ENCODE assay signal across 13 cellular contexts in genomic region chr7:134130124-134130523, GRCh38.
"Had no signal": no experiment of that assay in that cellular context is flagged by ENCODE, and none has a peak within 500 bp of the region (broad histone marks: within the 10 kb centered on the region; RNA-seq: fewer than 3 reads in every experiment).

No MANE protein-coding gene starts in this region.

- H3K4me3 ChIP-seq: gastroesophageal sphincter, ovary, tibial artery had no signal

- H3K9me3 Mint-ChIP-seq: stimulated activated memory B cell treated with anti-CD40 and anti-IgM and Interleukin-4, amounts not matched to agents 10 μg/mL and 1 μg/mL and 100 μg/mL, for 72 hours; T-cell had no signal

- H3K9me3 ChIP-seq: gastroesophageal sphincter, ovary, tibial artery had no signal

- H3K4me3 Mint-ChIP-seq: T-cell had no signal

- H3K27ac Mint-ChIP-seq: stimulated activated memory B cell treated with anti-CD40 and anti-IgM and Interleukin-4, amounts not matched to agents 10 μg/mL and 1 μg/mL and 100 μg/mL, for 72 hours; T-cell had no signal

- H3K27ac ChIP-seq: gastroesophageal sphincter, ovary, tibial artery had no signal

- DNase-seq: activated CD4-positive, alpha-beta T cell treated with anti-CD3 and anti-CD28 coated beads for 1 hour; activated CD4-positive, alpha-beta T cell treated with anti-CD3 and anti-CD28 coated beads, Interleukin-2, amount 50 U/mL, for 4 hours; activated naive CD4-positive, alpha-beta T cell treated with Interleukin-2 at 50 U/mL for 16 hours; activated T-cell treated with anti-CD3 and anti-CD28 coated beads for 4 hours; anterior cingulate cortex; cerebellar nuclear complex; kidney glomerular epithelial cell; ovary; stimulated activated CD4-positive, alpha-beta T cell treated with anti-CD3 and anti-CD28 coated beads, Interleukin-12 subunit alpha, Interleukin-12 subunit beta, amount 100 ng/mL, for 4 hours; T-cell; tibial artery had no signal

- H3K36me3 ChIP-seq: gastroesophageal sphincter, ovary, tibial artery had no signal

- H3K27me3 ChIP-seq: gastroesophageal sphincter, ovary, tibial artery had no signal

- ATAC-seq: gastroesophageal sphincter; stimulated activated memory B cell treated with anti-CD40 and anti-IgM and Interleukin-4, amounts not matched to agents 10 μg/mL and 1 μg/mL and 100 μg/mL, for 72 hours; T-cell had no signal

- H3K36me3 Mint-ChIP-seq: stimulated activated memory B cell treated with anti-CD40 and anti-IgM and Interleukin-4, amounts not matched to agents 10 μg/mL and 1 μg/mL and 100 μg/mL, for 72 hours; T-cell had no signal
